ENCODE assay signal across 9 cellular contexts in genomic region chr2:179898873-179899272, GRCh38. TPM values are rescaled to one million over a fixed set of nuclear protein-coding genes. Genes with fewer than 3 reads are reported as not detected.
DNase-seq lines count a peak whose midpoint lies in the region; ATAC-seq, FAIRE-seq and TF ChIP-seq lines count a peak whose summit lies in the region.
"Had no signal": no experiment of that assay in that cellular context is flagged by ENCODE, and none has a peak within 500 bp of the region (broad histone marks: within the 10 kb centered on the region; RNA-seq: fewer than 3 reads in every experiment).

No MANE protein-coding gene starts in this region.

- intact Hi-C loops in pancreas (cut with DNase I) = no loop called here

- peak; percentile 25 for DNase-seq in BE2C
- DNase-seq in NCI-H748 treated with DMSO at 0.1 percent for 48 hours (lab: John Stamatoyannopoulos, UW) = peak; percentile 44
- no peak for DNase-seq in T1000 (lab: John Stamatoyannopoulos, UW)
- DNase-seq in activated T-cell treated with anti-CD3 and anti-CD28 coated beads for 4 hours = no peak
- DNase-seq in pancreas = no peak

- no peaks in the 10 kb centered on the region for H3K27me3 ChIP-seq in BE2C
- no peaks in the 10 kb centered on the region for H3K27me3 ChIP-seq in pancreas

- no peak overlapping the region for H3K27ac ChIP-seq in pancreas
- H3K27ac ChIP-seq: SK-N-MC had no signal

- ATAC-seq in GM18508 (IDR thresholded peaks at IDR 0.05; ENCODE audit: insufficient read depth, unreplicated experiment) (peak; percentile 94), HG03060 (IDR thresholded peaks at IDR 0.05; ENCODE audit: low read depth, unreplicated experiment) (peak; percentile 98), esophagus mucosa (peak; percentile 69), pancreas (no peak)

- H3K36me3 ChIP-seq in BE2C = no peaks in the 10 kb centered on the region
- H3K36me3 ChIP-seq in pancreas = no peaks in the 10 kb centered on the region

- H3K4me3 ChIP-seq in BE2C (ENCODE audit: low read depth, low read length) (no peak overlapping the region), pancreas (no peak overlapping the region)
- H3K4me3 ChIP-seq: SK-N-MC had no signal

- TF ChIP-seq CTCF in BE2C (IDR thresholded peaks at IDR 0.05; ENCODE audit: low read depth, low read length) (peak; percentile 38), pancreas (IDR thresholded peaks at IDR 0.05) (no peak)

- no peaks in the 10 kb centered on the region for H3K9me3 ChIP-seq in BE2C
- no peaks in the 10 kb centered on the region for H3K9me3 ChIP-seq in pancreas

- FAIRE-seq in pancreas (lab: Jason Lieb, UNC) = no peak

- H3K4me1 ChIP-seq in BE2C (no peaks in the 10 kb centered on the region), pancreas (no peaks in the 10 kb centered on the region)

- 77 to 84% methylated on average over 4 of the region's 4 CpGs for WGBS in pancreas, 2 donors

RNA-seq across cellular contexts. Expression of gene ZNF385B, which starts 37.5 kb away (rescaled TPM):
- not detected for polyA plus RNA-seq in BE2C (2012; ENCODE audit: insufficient read depth, insufficient read length, low read depth)
- 0.32 TPM for total RNA-seq in esophagus mucosa
- under 1 TPM in 5 of 6 donors, not detected in 1; 0.22 to 0.61 (median 0.37) TPM for total RNA-seq in pancreas
- polyA plus RNA-seq in pancreas = under 1 TPM; 0.19 to 0.49 TPM

Comparison
In these comparisons a context has a peak if more than half of its experiments do, and no peak if none do; other contexts are left out.
1. DNase-seq: peak in BE2C (single experiment) and NCI-H748 treated with DMSO at 0.1 percent for 48 hours (single experiment); none in T1000 (single experiment), activated T-cell treated with anti-CD3 and anti-CD28 coated beads for 4 hours (single experiment) and pancreas (0 of 6).
2. ATAC-seq: peak in GM18508 (single experiment), HG03060 (single experiment) and esophagus mucosa (single experiment); none in pancreas (0 of 4).